Comparison of ENCODE assay signal across 12 cellular contexts in genomic region chr2:15840173-15840572, GRCh38.
DNase-seq lines count a peak whose midpoint lies in the region; ATAC-seq and TF ChIP-seq lines count a peak whose summit lies in the region.
"Had no signal": no experiment of that assay in that cellular context is flagged by ENCODE, and none has a peak within 500 bp of the region (broad histone marks: within the 10 kb centered on the region; RNA-seq: fewer than 3 reads in every experiment).

No MANE protein-coding gene starts in this region.

- DNase-seq in HT-29 (ENCODE audit: low spot score), result peak; percentile 17
- no peak for DNase-seq in RWPE2 (ENCODE audit: low spot score)
- peak; percentile 55 for DNase-seq in hepatocyte (ENCODE audit: low spot score)
- no peak for DNase-seq in cerebellar cortex (ENCODE audit: low spot score)
- DNase-seq in hypothalamus (lab: John Stamatoyannopoulos, UW), result no peak
- DNase-seq in activated CD8-positive, alpha-beta memory T cell treated with anti-CD3 and anti-CD28 coated beads, Interleukin-2, amount 50 U/mL, for 4 hours, result no peak
- DNase-seq: CD4-positive, alpha-beta T cell; Kasumi-1; NCI-H1417; NCI-H2029; NCI-H524 had no signal

- no peak overlapping the region for H2AFZ ChIP-seq in hepatocyte

- no peaks in the 10 kb centered on the region for H3K4me1 ChIP-seq in RWPE2 (ENCODE audit: insufficient read depth, poor library complexity, severe bottlenecking)
- H3K4me1 ChIP-seq in hepatocyte (ENCODE audit: insufficient read depth), result peaks cover 9% of the 10 kb centered on the region
- peaks cover 1% of the 10 kb centered on the region for H3K4me1 ChIP-seq in urinary bladder (ENCODE audit: insufficient read depth)

- H3K36me3 ChIP-seq in RWPE2 (ENCODE audit: low read depth), result no peaks in the 10 kb centered on the region
- no peaks in the 10 kb centered on the region for H3K36me3 ChIP-seq in hepatocyte (replicated peaks; ENCODE audit: insufficient read depth, low read depth)
- H3K36me3 ChIP-seq in urinary bladder (ENCODE audit: insufficient read depth), result no peaks in the 10 kb centered on the region

- no peaks in the 10 kb centered on the region for H3K79me2 ChIP-seq in hepatocyte

- TF ChIP-seq CTCF in RWPE2 (IDR thresholded peaks at IDR 0.05; ENCODE audit: poor library complexity, severe bottlenecking) (no peak), hepatocyte (IDR thresholded peaks at IDR 0.05; ENCODE audit: poor library complexity) (no peak)

- H3K4me3 ChIP-seq in RWPE2 (ENCODE audit: severe bottlenecking), result no peak overlapping the region
- no peak overlapping the region for H3K4me3 ChIP-seq in hepatocyte
- H3K4me3 ChIP-seq in urinary bladder (ENCODE audit: low read depth, low read length), result no peak overlapping the region

- ATAC-seq in RWPE2 (ENCODE audit: low read depth), result peak; percentile 85

- 63% methylated on average over 4 of the region's 4 CpGs for WGBS in hepatocyte (ENCODE audit: low lambda C conversion rate, missing lambda C conversion rate)
- 77% methylated on average over 4 of the region's 4 CpGs for WGBS in urinary bladder

- H3K9me3 ChIP-seq in RWPE2 (ENCODE audit: severe bottlenecking) (no peaks in the 10 kb centered on the region), hepatocyte (ENCODE audit: low read depth) (no peaks in the 10 kb centered on the region)

- H3K27ac ChIP-seq in RWPE2 (ENCODE audit: poor library complexity, severe bottlenecking) (no peak overlapping the region), hepatocyte (peak overlapping the region; percentile 38), urinary bladder (ENCODE audit: low read depth) (peak overlapping the region; percentile 31)

- H3K4me2 ChIP-seq in hepatocyte, result no peak overlapping the region

- H3K27me3 ChIP-seq in RWPE2 (ENCODE audit: insufficient read depth, poor library complexity, severe bottlenecking) (no peaks in the 10 kb centered on the region), hepatocyte (no peaks in the 10 kb centered on the region)

- H3K9me2 ChIP-seq in hepatocyte (replicated peaks; ENCODE audit: insufficient read depth), result no peaks in the 10 kb centered on the region

- H4K20me1 ChIP-seq in hepatocyte (ENCODE audit: insufficient read depth, poor library complexity, severe bottlenecking), result no peaks in the 10 kb centered on the region

Comparison
In these comparisons a context has a peak if more than half of its experiments do, and no peak if none do; other contexts are left out.
1. DNase-seq: peak in HT-29 (single experiment) and hepatocyte (single experiment); none in RWPE2 (single experiment), cerebellar cortex (single experiment), hypothalamus (0 of 51) and activated CD8-positive, alpha-beta memory T cell treated with anti-CD3 and anti-CD28 coated beads, Interleukin-2, amount 50 U/mL, for 4 hours (single experiment).